ENCODE assay signal across 8 cellular contexts in the genomic region with DNA sequence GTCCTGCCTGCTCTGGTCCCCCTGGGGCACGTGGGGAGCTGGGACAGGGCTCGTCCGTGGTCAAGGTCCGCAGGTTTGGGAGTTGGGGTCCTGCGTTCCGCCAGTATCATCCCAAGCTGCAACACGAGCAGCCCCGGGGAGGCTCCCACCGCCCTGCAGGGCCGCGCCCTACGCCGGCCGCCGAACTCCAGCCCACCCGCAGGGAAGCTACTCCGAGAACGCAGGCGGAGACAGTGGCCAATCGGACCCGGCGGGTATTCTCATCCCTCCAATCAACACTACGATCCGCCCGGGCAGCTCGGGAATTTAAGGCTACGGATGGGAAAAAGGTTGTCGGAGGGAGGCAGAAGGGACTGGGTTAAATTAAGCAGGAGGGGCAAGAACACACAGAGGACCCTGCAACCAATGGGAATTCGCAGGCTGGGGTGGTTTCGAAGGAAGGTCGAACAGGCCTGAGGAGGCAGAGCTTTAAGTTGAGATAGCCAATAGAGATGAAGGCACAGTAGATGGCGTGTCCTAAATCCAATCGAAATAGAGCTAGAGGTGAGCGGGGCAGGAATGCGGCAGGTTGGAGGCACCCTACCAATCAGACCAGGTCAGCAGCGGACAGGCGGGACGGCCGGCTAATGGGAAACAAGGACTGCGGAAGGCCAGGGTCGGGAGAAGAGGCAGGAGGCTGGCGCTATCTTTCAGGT. TPM values are rescaled to one million over a fixed set of nuclear protein-coding genes. Genes with fewer than 3 reads are reported as not detected.
DNase-seq lines count a peak whose midpoint lies in the region; ATAC-seq and TF ChIP-seq lines count a peak whose summit lies in the region.

No MANE protein-coding gene starts in this region.

- no peaks in the 10 kb centered on the region for H3K27me3 ChIP-seq in BJ (ENCODE audit: control insufficient read depth, insufficient read depth, low read length)

- POLR2A ChIA-PET in BJ (lab: Charles Lee) = interaction anchor here (0.5 to 1.9 kb wide), 7 partner anchors 10 to 33 kb away, joined by 3 to 17 read pairs (median 5); partner anchors contain the start of genes PFN1, RNF167 and SLC25A11

- peak; percentile 50 for TF ChIP-seq POLR2A in GM19193 (IDR thresholded peaks at IDR 0.05; ENCODE audit: extremely low read depth, insufficient read depth, insufficient read length)

- H3K4me3 ChIP-seq in BJ (ENCODE audit: low read depth, low read length) = peak overlapping the region; percentile 56

- peak; percentile 99 for DNase-seq in BJ (ENCODE audit: low read depth)
- DNase-seq in NCI-H446 treated with DMSO at 0.1 percent for 48 hours (lab: John Stamatoyannopoulos, UW) = peak; percentile 99
- DNase-seq in activated CD4-positive, CD25-positive, alpha-beta regulatory T cell treated with anti-CD3 and anti-CD28 coated beads, Interleukin-2, amount 50 U/mL, for 72 hours = peak; percentile 84
- peak; percentile 55 for DNase-seq in cortex of kidney (lab: John Stamatoyannopoulos, UW)
- peak; percentile 94 to 100 for DNase-seq in left colon
- peak; percentile 94 for DNase-seq in stimulated activated CD4-positive, alpha-beta T cell treated with anti-CD3 and anti-CD28 coated beads, Interleukin-1b, Interleukin-23, amount 100 ng/mL, for 48 hours

- peaks cover 6% of the 10 kb centered on the region for H3K36me3 ChIP-seq in BJ (ENCODE audit: control insufficient read depth, insufficient read depth, low read length)

- no peak for TF ChIP-seq CTCF in BJ (IDR thresholded peaks at IDR 0.05; ENCODE audit: insufficient read depth, low read depth, low read length)

- ATAC-seq in HG03378 (IDR thresholded peaks at IDR 0.05; ENCODE audit: unreplicated experiment) (peak; percentile 78), left colon (peak; percentile 79)

- CTCF ChIA-PET in BJ (lab: Yijun Ruan, JAX) = interaction anchor here (0.6 to 3.1 kb wide), 10 partner anchors 9 to 95 kb away, joined by 3 to 19 read pairs (median 4); partner anchors contain the start of gene CAMTA2

- intact Hi-C loops in left colon (cut with DNase I, micrococcal nuclease) = no loop called here

RNA-seq across cellular contexts. Expression of gene SPAG7, which starts 0.6 kb away (rescaled TPM):
- 85.3 and 85.8 TPM in 2 replicates for polyA plus RNA-seq in BJ (2011; rRNA removed)
- polyA minus RNA-seq in BJ (2011; rRNA and poly(A)+ RNA removed) = 19.1 and 19.6 TPM in 2 replicates
- 10 to 100 TPM; 49.3 to 68.2 TPM for total RNA-seq in left colon

RNA-seq across cellular contexts. Expression of gene ENO3, which starts 16.1 kb away (rescaled TPM):
- polyA plus RNA-seq in BJ (2011; rRNA removed) = 3.8 and 5.9 TPM in 2 replicates
- 1.0 and 1.5 TPM in 2 replicates for polyA minus RNA-seq in BJ (2011; rRNA and poly(A)+ RNA removed)
- total RNA-seq in left colon = 1 to 10 TPM; 7.3 to 8.9 TPM

RNA-seq across cellular contexts. Expression of gene PFN1, which starts 18.7 kb away (rescaled TPM):
- polyA plus RNA-seq in BJ (2011; rRNA removed) = 1,656 and 1,791 TPM in 2 replicates
- 781 and 1,093 TPM in 2 replicates for polyA minus RNA-seq in BJ (2011; rRNA and poly(A)+ RNA removed)
- 100 to 1,000 TPM; 720 to 812 TPM for total RNA-seq in left colon

RNA-seq across cellular contexts. Expression of gene CAMTA2, which starts 20.5 kb away (rescaled TPM):
- polyA plus RNA-seq in BJ (2011; rRNA removed) = 40.6 and 65.6 TPM in 2 replicates
- polyA minus RNA-seq in BJ (2011; rRNA and poly(A)+ RNA removed) = 23.2 and 23.6 TPM in 2 replicates
- total RNA-seq in left colon = 10 to 100 TPM; 49.1 to 52.2 TPM

RNA-seq across cellular contexts. Expression of gene RNF167, which starts 26.9 kb away (rescaled TPM):
- 69.9 and 73.5 TPM in 2 replicates for polyA plus RNA-seq in BJ (2011; rRNA removed)
- polyA minus RNA-seq in BJ (2011; rRNA and poly(A)+ RNA removed) = 44.6 and 69.0 TPM in 2 replicates
- 100 to 1,000 TPM in 1 of 2 donors, 10 to 100 TPM in 1; 96.5 to 105 TPM for total RNA-seq in left colon

Comparison
In these comparisons a context has a peak if more than half of its experiments do, and no peak if none do; other contexts are left out.
1. Peak in every context shown above with its lines: DNase-seq, ATAC-seq and H3K4me3 ChIP-seq.